28 cellular contexts compared by ENCODE assay signal in genomic region chr17:32931686-32932085, GRCh38. TPM values are rescaled to one million over a fixed set of nuclear protein-coding genes. Genes with fewer than 3 reads are reported as not detected.
DNase-seq lines count a peak whose midpoint lies in the region; TF ChIP-seq lines count a peak whose summit lies in the region.
"Had no signal": no experiment of that assay in that cellular context is flagged by ENCODE, and none has a peak within 500 bp of the region (broad histone marks: within the 10 kb centered on the region; RNA-seq: fewer than 3 reads in every experiment).

No MANE protein-coding gene starts in this region.

- peak; percentile 52 for DNase-seq in NCI-H226
- peak; percentile 89 for DNase-seq in cerebellar cortex (ENCODE audit: low spot score)
- DNase-seq in glomerular visceral epithelial cell (ENCODE audit: extremely low spot score) = peak; percentile 54
- peak; percentile 84 for DNase-seq in retinal pigment epithelial cell (ENCODE audit: low read depth)
- no peak for DNase-seq in activated T-helper 2 cell treated with anti-CD3 and anti-CD28 coated beads, Interferon-gamma antibody, Interleukin-2, Interleukin-4, amounts not matched to agents 10 μg/mL and 5 μg/mL and 100 μg/mL, durations not matched to agents 14 hours and 24 hours and 36 hours (ENCODE audit: low spot score)
- DNase-seq in NCI-H1694 treated with DMSO at 0.1 percent for 48 hours (lab: John Stamatoyannopoulos, UW) = no peak
- no peak for DNase-seq in stimulated activated CD4-positive, alpha-beta T cell treated with anti-CD3 and anti-CD28 coated beads, Interleukin-4, amount 100 ng/mL, for 24 hours
- DNase-seq: activated CD4-positive, alpha-beta T cell treated with anti-CD3 and anti-CD28 coated beads for 48 hours; DMS53; HCEC 1CT; midbrain; naive thymus-derived CD4-positive, alpha-beta T cell; NCI-H1048; RPMI8226; T1000; WERI-Rb-1 had no signal

- H3K9me3 Mint-ChIP-seq in activated T-helper 2 cell treated with anti-CD3 and anti-CD28 coated beads, Interferon-gamma antibody, Interleukin-2, Interleukin-4, amounts not matched to agents 10 μg/mL and 5 μg/mL and 100 μg/mL, durations not matched to agents 14 hours and 24 hours and 36 hours = no peaks in the 10 kb centered on the region
- H3K9me3 Mint-ChIP-seq: central memory CD8-positive, alpha-beta T cell; naive thymus-derived CD4-positive, alpha-beta T cell; stimulated activated memory B cell treated with anti-CD40 and anti-IgM and Interleukin-4, amounts not matched to agents 10 μg/mL and 1 μg/mL and 100 μg/mL, for 72 hours had no signal

- H3K4me3 ChIP-seq in retinal pigment epithelial cell (ENCODE audit: low read length) = peak overlapping the region; percentile 83
- H3K4me3 ChIP-seq: BLaER1 treated with 17β-estradiol and CSF1 and Interleukin-3, amounts not matched to agents 10 nM and 100 nM; prostate gland; SJSA1 had no signal

- no peaks in the 10 kb centered on the region for H3K36me3 Mint-ChIP-seq in activated T-helper 2 cell treated with anti-CD3 and anti-CD28 coated beads, Interferon-gamma antibody, Interleukin-2, Interleukin-4, amounts not matched to agents 10 μg/mL and 5 μg/mL and 100 μg/mL, durations not matched to agents 14 hours and 24 hours and 36 hours (ENCODE audit: low read depth)
- H3K36me3 Mint-ChIP-seq: activated naive CD8-positive, alpha-beta T cell; naive thymus-derived CD4-positive, alpha-beta T cell; stimulated activated memory B cell treated with anti-CD40 and anti-IgM and Interleukin-4, amounts not matched to agents 10 μg/mL and 1 μg/mL and 100 μg/mL, for 72 hours had no signal

- intact Hi-C loops in activated T-helper 2 cell treated with anti-CD3 and anti-CD28 coated beads, Interferon-gamma antibody, Interleukin-2, Interleukin-4, amounts not matched to agents 10 μg/mL and 5 μg/mL and 100 μg/mL, durations not matched to agents 14 hours and 24 hours and 36 hours (cut with micrococcal nuclease) = no loop called here

- H3K27me3 Mint-ChIP-seq in activated T-helper 2 cell treated with anti-CD3 and anti-CD28 coated beads, Interferon-gamma antibody, Interleukin-2, Interleukin-4, amounts not matched to agents 10 μg/mL and 5 μg/mL and 100 μg/mL, durations not matched to agents 14 hours and 24 hours and 36 hours (ENCODE audit: low read depth) = peaks cover 24% of the 10 kb centered on the region

- no peak for TF ChIP-seq CTCF in retinal pigment epithelial cell (conservative IDR thresholded peaks at IDR 0.05; ENCODE audit: low read depth, low read length)

- no peak overlapping the region for H3K4me3 Mint-ChIP-seq in activated T-helper 2 cell treated with anti-CD3 and anti-CD28 coated beads, Interferon-gamma antibody, Interleukin-2, Interleukin-4, amounts not matched to agents 10 μg/mL and 5 μg/mL and 100 μg/mL, durations not matched to agents 14 hours and 24 hours and 36 hours (ENCODE audit: low read depth)
- H3K4me3 Mint-ChIP-seq: activated naive CD8-positive, alpha-beta T cell; central memory CD8-positive, alpha-beta T cell; naive thymus-derived CD4-positive, alpha-beta T cell; stimulated activated memory B cell treated with anti-CD40 and anti-IgM and Interleukin-4, amounts not matched to agents 10 μg/mL and 1 μg/mL and 100 μg/mL, for 72 hours had no signal

- peaks cover under 1% of the 10 kb centered on the region for H3K4me1 Mint-ChIP-seq in activated T-helper 2 cell treated with anti-CD3 and anti-CD28 coated beads, Interferon-gamma antibody, Interleukin-2, Interleukin-4, amounts not matched to agents 10 μg/mL and 5 μg/mL and 100 μg/mL, durations not matched to agents 14 hours and 24 hours and 36 hours (ENCODE audit: low read depth)
- H3K4me1 Mint-ChIP-seq: central memory CD8-positive, alpha-beta T cell had no signal

- H3K27ac Mint-ChIP-seq in activated T-helper 2 cell treated with anti-CD3 and anti-CD28 coated beads, Interferon-gamma antibody, Interleukin-2, Interleukin-4, amounts not matched to agents 10 μg/mL and 5 μg/mL and 100 μg/mL, durations not matched to agents 14 hours and 24 hours and 36 hours = no peak overlapping the region
- H3K27ac Mint-ChIP-seq: activated naive CD8-positive, alpha-beta T cell; naive thymus-derived CD4-positive, alpha-beta T cell; stimulated activated memory B cell treated with anti-CD40 and anti-IgM and Interleukin-4, amounts not matched to agents 10 μg/mL and 1 μg/mL and 100 μg/mL, for 72 hours had no signal

RNA-seq across cellular contexts. Expression of gene TMEM98, which starts 3.7 kb away (rescaled TPM):
- 18.8 and 19.3 TPM in 2 replicates for total RNA-seq in activated T-helper 2 cell treated with anti-CD3 and anti-CD28 coated beads, Interferon-gamma antibody, Interleukin-2, Interleukin-4, amounts not matched to agents 10 μg/mL and 5 μg/mL and 100 μg/mL, durations not matched to agents 14 hours and 24 hours and 36 hours

RNA-seq across cellular contexts. Expression of gene MYO1D, which starts 54.8 kb away (rescaled TPM):
- 22.8 and 23.4 TPM in 2 replicates for total RNA-seq in activated T-helper 2 cell treated with anti-CD3 and anti-CD28 coated beads, Interferon-gamma antibody, Interleukin-2, Interleukin-4, amounts not matched to agents 10 μg/mL and 5 μg/mL and 100 μg/mL, durations not matched to agents 14 hours and 24 hours and 36 hours

RNA-seq across cellular contexts. Expression of gene SPACA3, which starts 60.0 kb away (rescaled TPM):
- total RNA-seq in activated T-helper 2 cell treated with anti-CD3 and anti-CD28 coated beads, Interferon-gamma antibody, Interleukin-2, Interleukin-4, amounts not matched to agents 10 μg/mL and 5 μg/mL and 100 μg/mL, durations not matched to agents 14 hours and 24 hours and 36 hours = not detected in 2 replicates
- total RNA-seq: dermis microvascular lymphatic vessel endothelial cell; glomerular endothelial cell; HT-29; lower leg skin; naive thymus-derived CD4-positive, alpha-beta T cell; NCI-H460; SJSA1; subcutaneous adipose tissue had no signal

Comparison
In these comparisons a context has a peak if more than half of its experiments do, and no peak if none do; other contexts are left out.
1. DNase-seq: peak in NCI-H226 (single experiment), cerebellar cortex (single experiment), glomerular visceral epithelial cell (single experiment) and retinal pigment epithelial cell (single experiment); none in activated T-helper 2 cell treated with anti-CD3 and anti-CD28 coated beads, Interferon-gamma antibody, Interleukin-2, Interleukin-4, amounts not matched to agents 10 μg/mL and 5 μg/mL and 100 μg/mL, durations not matched to agents 14 hours and 24 hours and 36 hours (single experiment), NCI-H1694 treated with DMSO at 0.1 percent for 48 hours (single experiment) and stimulated activated CD4-positive, alpha-beta T cell treated with anti-CD3 and anti-CD28 coated beads, Interleukin-4, amount 100 ng/mL, for 24 hours (single experiment).